Comparison of ENCODE assay signal across 9 cellular contexts in genomic region chr13:49214917-49215376, GRCh38. TPM values are rescaled to one million over a fixed set of nuclear protein-coding genes. Genes with fewer than 3 reads are reported as not detected.
DNase-seq lines count a peak whose midpoint lies in the region; ATAC-seq and TF ChIP-seq lines count a peak whose summit lies in the region.
"Had no signal": no experiment of that assay in that cellular context is flagged by ENCODE, and none has a peak within 500 bp of the region (broad histone marks: within the 10 kb centered on the region; RNA-seq: fewer than 3 reads in every experiment).

No MANE protein-coding gene starts in this region.

- H3K4me3 ChIP-seq in fibroblast of pulmonary artery (replicated peaks; ENCODE audit: low read depth, low read length), result no peak overlapping the region
- H3K4me3 ChIP-seq in smooth muscle cell, result no peak overlapping the region

- no peak overlapping the region for H3K9ac ChIP-seq in smooth muscle cell (ENCODE audit: low read depth)

- no peak overlapping the region for H2AFZ ChIP-seq in smooth muscle cell (ENCODE audit: low read depth)

- peak; percentile 79 for ATAC-seq in HG03460 (IDR thresholded peaks at IDR 0.05; ENCODE audit: unreplicated experiment)

- H3K79me2 ChIP-seq in smooth muscle cell (ENCODE audit: low read depth), result no peaks in the 10 kb centered on the region

- no peaks in the 10 kb centered on the region for H3K9me3 ChIP-seq in smooth muscle cell (replicated peaks; ENCODE audit: low read depth)

- peak; percentile 77 for DNase-seq in activated effector memory CD4-positive, alpha-beta T cell treated with anti-CD3 and anti-CD28 coated beads, Interleukin-2, amount 50 U/mL, for 16 hours
- DNase-seq in activated effector memory CD4-positive, alpha-beta T cell treated with Interleukin-2 at 50 U/mL for 16 hours, result no peak
- peak; percentile 82 for DNase-seq in UCSD-AML1 (lab: John Stamatoyannopoulos, UW; ENCODE audit: unreplicated experiment)
- DNase-seq in fibroblast of pulmonary artery (ENCODE audit: low read depth), result peak; percentile 66
- peak; percentile 30 for DNase-seq in stimulated activated CD4-positive, alpha-beta T cell treated with anti-CD3 and anti-CD28 coated beads, Interleukin-4, amount 100 ng/mL, for 1 hour
- DNase-seq in smooth muscle cell (lab: John Stamatoyannopoulos, UW; ENCODE audit: unreplicated experiment), result no peak
- no peak for DNase-seq in glomerular visceral epithelial cell (ENCODE audit: extremely low spot score)

- H3K27ac ChIP-seq in smooth muscle cell (ENCODE audit: low read depth), result no peak overlapping the region

- peak; percentile 6 for TF ChIP-seq CTCF in fibroblast of pulmonary artery (IDR thresholded peaks at IDR 0.05; ENCODE audit: low read length, missing control alignments)
- TF ChIP-seq CTCF in smooth muscle cell (IDR thresholded peaks at IDR 0.05; ENCODE audit: borderline replicate concordance, insufficient read depth, poor library complexity, severe bottlenecking), result no peak

- H3K4me2 ChIP-seq in smooth muscle cell, result no peak overlapping the region

- H4K20me1 ChIP-seq in smooth muscle cell (ENCODE audit: low read depth), result no peaks in the 10 kb centered on the region

- WGBS in smooth muscle cell (ENCODE audit: low lambda C conversion rate), result 69% methylated on average over 6 of the region's 6 CpGs

- peaks cover 42% of the 10 kb centered on the region for H3K27me3 ChIP-seq in smooth muscle cell (ENCODE audit: low read depth)

- H3F3A ChIP-seq in smooth muscle cell (ENCODE audit: low read depth), result no peaks in the 10 kb centered on the region

- H3K4me1 ChIP-seq in smooth muscle cell (ENCODE audit: low read depth), result no peaks in the 10 kb centered on the region

- H3K36me3 ChIP-seq in smooth muscle cell (ENCODE audit: low read depth), result no peaks in the 10 kb centered on the region

RNA-seq across cellular contexts. Expression of gene MLNR, which starts 5.2 kb away (rescaled TPM):
- not detected in 2 replicates for total RNA-seq in smooth muscle cell
- polyA plus RNA-seq in smooth muscle cell, result not detected in 2 replicates
- total RNA-seq: pulmonary artery endothelial cell had no signal

RNA-seq across cellular contexts. Expression of gene CDADC1, which starts 32.8 kb away (rescaled TPM):
- 7.0 and 11.1 TPM in 2 replicates for total RNA-seq in smooth muscle cell
- 15.8 and 22.6 TPM in 2 replicates for polyA plus RNA-seq in smooth muscle cell

Comparison
In these comparisons a context has a peak if more than half of its experiments do, and no peak if none do; other contexts are left out.
1. DNase-seq: peak in activated effector memory CD4-positive, alpha-beta T cell treated with anti-CD3 and anti-CD28 coated beads, Interleukin-2, amount 50 U/mL, for 16 hours (single experiment), UCSD-AML1 (single experiment), fibroblast of pulmonary artery (single experiment) and stimulated activated CD4-positive, alpha-beta T cell treated with anti-CD3 and anti-CD28 coated beads, Interleukin-4, amount 100 ng/mL, for 1 hour (single experiment); none in activated effector memory CD4-positive, alpha-beta T cell treated with Interleukin-2 at 50 U/mL for 16 hours (single experiment), smooth muscle cell (single experiment) and glomerular visceral epithelial cell (single experiment).